18 cellular contexts compared by ENCODE assay signal in genomic region chr6:130150906-130151305, GRCh38.
"Had no signal": no experiment of that assay in that cellular context is flagged by ENCODE, and none has a peak within 500 bp of the region (broad histone marks: within the 10 kb centered on the region; RNA-seq: fewer than 3 reads in every experiment).

No MANE protein-coding gene starts in this region.

- H3K9me3 Mint-ChIP-seq: neural crest cell had no signal

- H3K9me3 ChIP-seq: colonic mucosa, esophagus squamous epithelium, right atrium auricular region, sigmoid colon, stomach, thoracic aorta, transverse colon had no signal

- H3K27me3 Mint-ChIP-seq: naive B cell had no signal

- DNase-seq: colonic mucosa; dermis blood vessel endothelial cell; esophagus squamous epithelium; foreskin fibroblast; mesendoderm; naive B cell; posterior cingulate gyrus; sigmoid colon; stimulated activated CD4-positive, alpha-beta T cell treated with anti-CD3 and anti-CD28 coated beads, Interleukin-2, amount 100 ng/mL, for 24 hours; stimulated activated CD4-positive, alpha-beta T cell treated with anti-CD3 and anti-CD28 coated beads, Interleukin-4, amount 100 ng/mL, for 4 hours; stimulated activated naive CD4-positive, alpha-beta T cell; stomach; substantia nigra; transverse colon had no signal

- H3K27ac Mint-ChIP-seq: naive B cell had no signal

- H3K27me3 ChIP-seq: colonic mucosa, esophagus squamous epithelium, right atrium auricular region, sigmoid colon, stomach, transverse colon had no signal

- H3K4me3 Mint-ChIP-seq: naive B cell, neural crest cell had no signal

- H3K4me3 ChIP-seq: colonic mucosa, esophagus squamous epithelium, right atrium auricular region, sigmoid colon, skin epidermis, stomach, thoracic aorta, transverse colon had no signal

- H3K36me3 ChIP-seq: colonic mucosa, esophagus squamous epithelium, right atrium auricular region, sigmoid colon, stomach, thoracic aorta, transverse colon had no signal

- H3K4me1 ChIP-seq: colonic mucosa, esophagus squamous epithelium, right atrium auricular region, sigmoid colon, stomach, transverse colon had no signal

- H3K4me1 Mint-ChIP-seq: neural crest cell had no signal

- H3K27ac ChIP-seq: colonic mucosa, esophagus squamous epithelium, right atrium auricular region, sigmoid colon, skin epidermis, stomach, thoracic aorta, transverse colon had no signal
